In the genomic region with DNA sequence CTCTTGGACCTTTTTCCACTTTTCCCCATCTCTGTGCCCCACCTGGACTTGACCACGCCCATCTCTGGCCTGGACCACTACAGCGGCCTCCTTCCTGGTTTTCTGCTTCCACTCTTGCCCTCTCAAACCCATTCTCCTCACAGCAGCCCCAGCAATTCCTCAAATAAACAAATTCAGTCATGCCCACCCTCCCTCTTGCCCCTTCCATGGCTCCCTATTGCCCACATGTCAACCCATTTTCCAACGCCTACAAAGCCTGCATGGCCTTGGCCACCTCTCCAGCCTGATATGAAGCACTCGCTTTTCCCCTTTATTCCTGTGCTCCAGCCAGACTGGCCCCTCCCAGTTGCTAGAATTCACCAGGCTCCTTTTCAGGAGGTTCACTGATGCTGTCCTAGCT, we compare ENCODE assay signal across 25 cellular contexts. TPM values are rescaled to one million over a fixed set of nuclear protein-coding genes. Genes with fewer than 3 reads are reported as not detected.
"Had no signal": no experiment of that assay in that cellular context is flagged by ENCODE, and none has a peak within 500 bp of the region (broad histone marks: within the 10 kb centered on the region; RNA-seq: fewer than 3 reads in every experiment).

No MANE protein-coding gene starts in this region.

- H3K4me1 ChIP-seq: heart left ventricle, parathyroid adenoma, tibial artery had no signal

- H3K27me3 ChIP-seq: heart left ventricle had no signal

- H3K9me3 Mint-ChIP-seq: activated naive CD4-positive, alpha-beta T cell treated with anti-CD3 and anti-CD28 coated beads, Interleukin-2, amount 10 ng/mL, durations not matched to agents 7 days and 5 days; activated T-cell treated with anti-CD3 and anti-CD28 coated beads, Interleukin-2, amount 50 U/mL, for 72 hours; natural killer cell; stimulated activated naive CD8-positive, alpha-beta T cell treated with anti-CD3 and anti-CD28 coated beads, Interleukin-15, amount 100 ng/mL, for 72 hours had no signal

- ATAC-seq: heart left ventricle; left ventricle myocardium superior; natural killer cell; right cardiac atrium; stimulated activated naive CD8-positive, alpha-beta T cell treated with anti-CD3 and anti-CD28 coated beads, Interleukin-15, amount 100 ng/mL, for 72 hours had no signal

- H3K27ac Mint-ChIP-seq: activated naive CD4-positive, alpha-beta T cell treated with anti-CD3 and anti-CD28 coated beads, Interleukin-2, amount 10 ng/mL, durations not matched to agents 7 days and 5 days; natural killer cell had no signal

- H3K27ac ChIP-seq: coronary artery, epithelial cell of prostate, heart left ventricle, parathyroid adenoma, tibial artery, WERI-Rb-1 had no signal

- H3K4me1 Mint-ChIP-seq: natural killer cell had no signal

- H3K36me3 ChIP-seq: heart left ventricle, tibial artery, WERI-Rb-1 had no signal

- H3K4me3 Mint-ChIP-seq: activated naive CD4-positive, alpha-beta T cell treated with anti-CD3 and anti-CD28 coated beads, Interleukin-2, amount 10 ng/mL, durations not matched to agents 7 days and 5 days; activated T-cell treated with anti-CD3 and anti-CD28 coated beads, Interleukin-2, amount 50 U/mL, for 72 hours; natural killer cell; stimulated activated naive CD8-positive, alpha-beta T cell treated with anti-CD3 and anti-CD28 coated beads, Interleukin-15, amount 100 ng/mL, for 72 hours had no signal

- DNase-seq: activated CD4-positive, alpha-beta T cell treated with anti-CD3 and anti-CD28 coated beads for 1 hour; activated CD4-positive, alpha-beta T cell treated with anti-CD3 and anti-CD28 coated beads, Interleukin-2, amount 50 U/mL, for 4 hours; activated effector memory CD4-positive, alpha-beta T cell treated with anti-CD3 and anti-CD28 coated beads, Interleukin-2, amount 50 U/mL, for 16 hours; activated naive CD4-positive, alpha-beta T cell treated with anti-CD3 and anti-CD28 coated beads, Interleukin-2, amount 10 ng/mL, durations not matched to agents 7 days and 5 days; activated T-cell treated with anti-CD3 and anti-CD28 coated beads, Interleukin-2, amount 50 U/mL, for 72 hours; cerebellar nuclear complex; heart left ventricle; left ventricle myocardium superior; midbrain; natural killer cell; right cardiac atrium; stimulated activated CD4-positive, alpha-beta T cell treated with anti-CD3 and anti-CD28 coated beads, Interleukin-12 subunit alpha, Interleukin-12 subunit beta, amount 100 ng/mL, for 4 hours; stimulated activated CD4-positive, alpha-beta T cell treated with anti-CD3 and anti-CD28 coated beads, Interleukin-4, amount 100 ng/mL, for 4 hours; stimulated activated naive CD8-positive, alpha-beta T cell treated with anti-CD3 and anti-CD28 coated beads, Interleukin-15, amount 100 ng/mL, for 72 hours; tibial artery; WERI-Rb-1 had no signal

- H2AFZ ChIP-seq: parathyroid adenoma had no signal

- H3K79me2 ChIP-seq: parathyroid adenoma had no signal

- H3K4me3 ChIP-seq: coronary artery, heart left ventricle, tibial artery had no signal

- H3K9me3 ChIP-seq: heart left ventricle, tibial artery had no signal

- H3K9ac ChIP-seq: parathyroid adenoma had no signal

- H3K36me3 Mint-ChIP-seq: activated naive CD4-positive, alpha-beta T cell treated with anti-CD3 and anti-CD28 coated beads, Interleukin-2, amount 10 ng/mL, durations not matched to agents 7 days and 5 days; natural killer cell had no signal

RNA-seq across cellular contexts. Expression of a gene that starts 23.2 kb away (rescaled TPM):
- total RNA-seq: fibroblast of villous mesenchyme; mammary epithelial cell; natural killer cell; pulmonary artery endothelial cell; skeletal muscle tissue; T-helper 2 cell treated with Interferon-gamma antibody and Interleukin-4, amounts not matched to agents 100 ng/mL and 5 ng/mL, for 36 hours; urinary bladder had no signal

RNA-seq across cellular contexts. Expression of a gene that starts 43.9 kb away (rescaled TPM):
- total RNA-seq: pulmonary artery endothelial cell had no signal
